In the genomic region with DNA sequence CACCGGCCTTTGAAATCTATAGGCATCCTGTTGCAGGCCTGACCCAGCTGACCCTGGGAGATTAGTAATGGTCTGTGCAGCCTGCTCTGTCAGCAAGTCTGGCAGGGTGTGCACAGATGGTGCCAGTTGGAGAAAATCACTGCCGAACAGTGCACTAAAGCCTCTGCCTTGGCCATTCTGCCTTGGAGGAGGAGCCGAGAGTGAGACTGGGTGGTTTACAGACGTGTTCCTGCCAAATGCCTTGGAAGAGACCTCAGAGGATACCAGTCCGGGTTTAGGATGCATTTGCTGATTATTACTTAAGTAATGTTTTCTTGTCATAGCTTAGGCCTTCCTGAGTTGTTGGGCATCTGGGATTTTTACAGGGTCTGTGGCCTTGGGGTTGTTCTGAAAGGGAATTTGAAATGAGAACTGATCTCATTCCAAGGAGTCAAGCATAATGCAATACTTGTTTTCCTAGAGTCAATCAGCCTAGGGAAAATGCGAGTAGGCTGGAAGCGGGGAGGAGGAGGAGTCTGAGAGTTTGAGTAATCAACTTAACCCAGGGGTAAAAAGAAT, we compare ENCODE assay signal across 9 cellular contexts.
DNase-seq lines count a peak whose midpoint lies in the region; ATAC-seq and TF ChIP-seq lines count a peak whose summit lies in the region.
"Had no signal": no experiment of that assay in that cellular context is flagged by ENCODE, and none has a peak within 500 bp of the region (broad histone marks: within the 10 kb centered on the region; RNA-seq: fewer than 3 reads in every experiment).

No MANE protein-coding gene starts in this region.

- intact Hi-C loops in posterior cingulate gyrus (cut with DNase I) = no loop called here

- in situ Hi-C loops in Caki2 (cut with HindIII; ENCODE audit: low pct_unique_long_range_greater_than_20kb, low sequenced_read_pairs) = no loop called here

- H3K4me1 ChIP-seq in SJSA1 (replicated peaks) (peaks cover 40% of the 10 kb centered on the region), Peyer's patch (peaks cover 0 to 10% (median 0%) of the 10 kb centered on the region in 4 donors)

- ATAC-seq in HG03175 (IDR thresholded peaks at IDR 0.05; ENCODE audit: unreplicated experiment) = no peak
- ATAC-seq: stimulated activated effector memory CD8-positive, alpha-beta T cell treated with anti-CD3 and anti-CD28 coated beads, Interleukin-12 subunit alpha, Interleukin-12 subunit beta, amount 100 ng/mL, for 72 hours had no signal

- H3K4me3 ChIP-seq in SJSA1 (no peak overlapping the region), Peyer's patch (no peak overlapping the region)

- DNase-seq in Caki2 (ENCODE audit: low read depth) = peak; percentile 91
- DNase-seq in SJSA1 (ENCODE audit: low read depth in 1 of 2, low spot score in 2 of 2) = peak; percentile 46 to 49
- peak; percentile 88 for DNase-seq in foreskin melanocyte
- peak; percentile 11 to 88 (median 43) for DNase-seq in posterior cingulate gyrus
- no peak for DNase-seq in NCI-H1417 treated with DMSO at 0.1 percent for 48 hours (lab: John Stamatoyannopoulos, UW)
- DNase-seq in Kasumi-1 (lab: John Stamatoyannopoulos, UW) = no peak
- DNase-seq in Peyer's patch = no peak

- H3K27ac ChIP-seq in SJSA1 (peak overlapping the region; percentile 47; the same call in 1 of the 2 replicates), Peyer's patch (peak overlapping the region in 2 of 4 donors; percentile 12 to 26)

- no peak for TF ChIP-seq CTCF in Peyer's patch (IDR thresholded peaks at IDR 0.05)

- H3K27me3 ChIP-seq in SJSA1 (replicated peaks) = no peaks in the 10 kb centered on the region
- H3K27me3 ChIP-seq in Peyer's patch = no peaks in the 10 kb centered on the region

- TF ChIP-seq POLR2A in Peyer's patch (IDR thresholded peaks at IDR 0.05) = no peak

- H3K9me3 ChIP-seq in SJSA1 (replicated peaks) (no peaks in the 10 kb centered on the region; the same call in 1 of the 2 replicates), Peyer's patch (no peaks in the 10 kb centered on the region)

- no peaks in the 10 kb centered on the region for H3K36me3 ChIP-seq in SJSA1
- H3K36me3 ChIP-seq in Peyer's patch = no peaks in the 10 kb centered on the region

Comparison
In these comparisons a context has a peak if more than half of its experiments do, and no peak if none do; other contexts are left out.
1. DNase-seq: peak in Caki2 (single experiment), SJSA1 (2 of 2), foreskin melanocyte (single experiment) and posterior cingulate gyrus (10 of 10); none in NCI-H1417 treated with DMSO at 0.1 percent for 48 hours (single experiment), Kasumi-1 (0 of 2) and Peyer's patch (0 of 3).